19 cellular contexts compared by ENCODE assay signal in genomic region chr17:901964-902363, GRCh38.
DNase-seq lines count a peak whose midpoint lies in the region; ATAC-seq and TF ChIP-seq lines count a peak whose summit lies in the region.
"Had no signal": no experiment of that assay in that cellular context is flagged by ENCODE, and none has a peak within 500 bp of the region (broad histone marks: within the 10 kb centered on the region; RNA-seq: fewer than 3 reads in every experiment).

No MANE protein-coding gene starts in this region.

- intact Hi-C loops in breast epithelium (cut with DNase I; ENCODE audit: low total_unique reads): no loop called here
- intact Hi-C loops in mammary epithelial cell (cut with micrococcal nuclease): no loop called here
- intact Hi-C loops in left ventricle myocardium superior (cut with micrococcal nuclease): no loop called here
- intact Hi-C loops in sciatic nerve (cut with DNase I): no loop called here
- intact Hi-C loops in left colon (cut with DNase I, micrococcal nuclease): no loop called here

- peak overlapping the region in 1 of 3 donors; percentile 9 for H3K4me3 ChIP-seq in breast epithelium
- H3K4me3 ChIP-seq in mammary epithelial cell (replicated peaks in 1 of 3; ENCODE audit: insufficient read depth in 1 of 3, low read depth in 2 of 3, low read length in 3 of 3): no peak overlapping the region
- H3K4me3 ChIP-seq: MG63, ovary, SJCRH30 had no signal

- H3K27me3 ChIP-seq in breast epithelium (no peaks in the 10 kb centered on the region), mammary epithelial cell (ENCODE audit: insufficient read depth, low read length) (no peaks in the 10 kb centered on the region)
- H3K27me3 ChIP-seq: MG63, ovary, SJCRH30 had no signal

- H3K9me3 ChIP-seq in breast epithelium (no peaks in the 10 kb centered on the region), mammary epithelial cell (replicated peaks; ENCODE audit: insufficient read depth, low read length) (no peaks in the 10 kb centered on the region)
- H3K9me3 ChIP-seq: MG63, ovary, SJCRH30 had no signal

- 85% methylated on average over 20 of the region's 21 CpGs for WGBS in mammary epithelial cell (ENCODE audit: low coverage, missing lambda C conversion rate)

- BruUV-seq in mammary epithelial cell (replicated peaks; lab: Mats Ljungman, UMichigan): no TSS peak

- peak; percentile 12 for ATAC-seq in left ventricle myocardium superior
- peak; percentile 18 for ATAC-seq in sciatic nerve
- no peak for ATAC-seq in GM18517 (IDR thresholded peaks at IDR 0.05; ENCODE audit: unreplicated experiment)
- ATAC-seq in GM21447 (IDR thresholded peaks at IDR 0.05; ENCODE audit: unreplicated experiment): no peak
- ATAC-seq in left colon: no peak
- ATAC-seq: stimulated activated effector memory CD8-positive, alpha-beta T cell treated with anti-CD3 and anti-CD28 coated beads, Interleukin-12 subunit alpha, Interleukin-12 subunit beta, amount 100 ng/mL, for 72 hours had no signal

- H3K27ac ChIP-seq in breast epithelium (peak overlapping the region; percentile 81 to 92), mammary epithelial cell (ENCODE audit: insufficient read depth, low read depth, low read length) (no peak overlapping the region)
- H3K27ac ChIP-seq: 22Rv1, C4-2B, SJCRH30 had no signal

- no peak overlapping the region for H2AFZ ChIP-seq in mammary epithelial cell (ENCODE audit: low read depth, low read length)

- dilution Hi-C loops in mammary epithelial cell (cut with HindIII; ENCODE audit: low sequenced_read_pairs): loop anchor here (5.0 kb wide), 2 partner anchors 60 to 75 kb away; partner anchors contain the start of gene NXN

- in situ Hi-C loops in mammary epithelial cell (cut with MboI; ENCODE audit: low sequenced_read_pairs in 2 of 2): no loop called here

- H3K79me2 ChIP-seq in mammary epithelial cell (ENCODE audit: insufficient read depth, low read length): peaks cover 81% of the 10 kb centered on the region

- no peak overlapping the region for H3K4me2 ChIP-seq in mammary epithelial cell (ENCODE audit: insufficient read depth, low read depth, low read length)

- TF ChIP-seq POLR2A in breast epithelium (IDR thresholded peaks at IDR 0.05): no peak

- DNase-seq in breast epithelium (ENCODE audit: low spot score in 2 of 2): no peak
- DNase-seq in mammary epithelial cell: no peak
- DNase-seq in left ventricle myocardium superior: no peak
- DNase-seq in sciatic nerve (ENCODE audit: low spot score): no peak
- no peak for DNase-seq in left colon
- no peak for DNase-seq in hepatic stellate cell (ENCODE audit: low spot score)
- DNase-seq: activated CD4-positive, alpha-beta memory T cell treated with anti-CD3 and anti-CD28 coated beads, Interleukin-2, amount 10 ng/mL, durations not matched to agents 7 days and 5 days; hippocampal formation; mesendoderm; NK-92 treated with Interleukin-12 subunit alpha and Interleukin-12 subunit beta, amount 100 ng/mL, for 24 hours; SJCRH30; stimulated activated CD4-positive, alpha-beta T cell treated with anti-CD3 and anti-CD28 coated beads, Interleukin-4, amount 100 ng/mL, for 1 hour had no signal

- TF ChIP-seq CTCF in breast epithelium (IDR thresholded peaks at IDR 0.05): no peak
- TF ChIP-seq CTCF in mammary epithelial cell (conservative IDR thresholded peaks at IDR 0.05 in 1 of 2, IDR thresholded peaks at IDR 0.05 in 1 of 2; ENCODE audit: extremely low read depth in 1 of 2, insufficient read depth in 1 of 2, low read depth in 1 of 2, low read length in 2 of 2): no peak

- H3K9ac ChIP-seq in mammary epithelial cell (ENCODE audit: insufficient read depth, low read length): no peak overlapping the region

- no peaks in the 10 kb centered on the region for H4K20me1 ChIP-seq in mammary epithelial cell (ENCODE audit: insufficient read depth, low read length)

- H3K4me1 ChIP-seq in breast epithelium (no peaks in the 10 kb centered on the region), mammary epithelial cell (ENCODE audit: insufficient read depth, low read length) (peaks cover 40% of the 10 kb centered on the region)
- H3K4me1 ChIP-seq: SJCRH30 had no signal

- H3K36me3 ChIP-seq in breast epithelium (no peaks in the 10 kb centered on the region), mammary epithelial cell (ENCODE audit: insufficient read depth, low read length) (peaks cover 2% of the 10 kb centered on the region)
- H3K36me3 ChIP-seq: MG63, ovary, SJCRH30 had no signal

- CTCF ChIA-PET in mammary epithelial cell (lab: Charles Lee; ENCODE audit: low non-redundant PET): no interaction called here

Comparison
In these comparisons a context has a peak if more than half of its experiments do, and no peak if none do; other contexts are left out.
1. ATAC-seq: peak in left ventricle myocardium superior (single experiment) and sciatic nerve (single experiment); none in GM18517 (single experiment), GM21447 (single experiment) and left colon (single experiment).